In genomic region chr17:18318122-18318521, GRCh38 we compare ENCODE assay signal across 10 cellular contexts. TPM values are rescaled to one million over a fixed set of nuclear protein-coding genes. Genes with fewer than 3 reads are reported as not detected.
DNase-seq lines count a peak whose midpoint lies in the region; ATAC-seq and TF ChIP-seq lines count a peak whose summit lies in the region.
"Had no signal": no experiment of that assay in that cellular context is flagged by ENCODE, and none has a peak within 500 bp of the region (broad histone marks: within the 10 kb centered on the region; RNA-seq: fewer than 3 reads in every experiment).

No MANE protein-coding gene starts in this region.

- peaks cover 0 to 15% (median 0%) of the 10 kb centered on the region in 11 experiments; a peak in 4 of 22 replicates for H3K9me3 ChIP-seq in BLaER1 treated with 17β-estradiol and CSF1 and Interleukin-3, amounts not matched to agents 10 nM and 100 nM (replicated peaks in 1 of 11)
- H3K9me3 ChIP-seq in Loucy (ENCODE audit: insufficient read depth, low read depth, low read length), result no peaks in the 10 kb centered on the region
- no peaks in the 10 kb centered on the region for H3K9me3 ChIP-seq in mammary epithelial cell (replicated peaks; ENCODE audit: insufficient read depth, low read length)

- H3K27ac ChIP-seq in BLaER1 treated with 17β-estradiol and CSF1 and Interleukin-3, amounts not matched to agents 10 nM and 100 nM, result peak overlapping the region in 7 of 11 experiments; percentile 12 to 100 (median 37); a peak in 13 of 22 replicates
- H3K27ac ChIP-seq in mammary epithelial cell (ENCODE audit: insufficient read depth, low read depth, low read length), result no peak overlapping the region

- H3K36me3 Mint-ChIP-seq in nephron (ENCODE audit: low read depth), result peaks cover 38% of the 10 kb centered on the region

- WGBS in mammary epithelial cell (ENCODE audit: low coverage, missing lambda C conversion rate), result 92% methylated on average over 7 of the region's 7 CpGs

- no peaks in the 10 kb centered on the region for H3K9me2 ChIP-seq in Loucy (replicated peaks; ENCODE audit: low read depth, low read length)

- H3K4me1 Mint-ChIP-seq in nephron, result peaks cover 56% of the 10 kb centered on the region

- ATAC-seq in esophagus mucosa, result no peak

- intact Hi-C loops in mammary epithelial cell (cut with micrococcal nuclease), result no loop called here

- H4K20me1 ChIP-seq in BLaER1 treated with 17β-estradiol and CSF1 and Interleukin-3, amounts not matched to agents 10 nM and 100 nM, result peaks cover 51 to 82% (median 76%) of the 10 kb centered on the region in 11 experiments
- peaks cover 26% of the 10 kb centered on the region for H4K20me1 ChIP-seq in Loucy (ENCODE audit: insufficient read depth, low read length, poor library complexity, severe bottlenecking)
- H4K20me1 ChIP-seq in mammary epithelial cell (ENCODE audit: insufficient read depth, low read length), result no peaks in the 10 kb centered on the region

- in situ Hi-C loops in mammary epithelial cell (cut with MboI; ENCODE audit: low sequenced_read_pairs in 2 of 2), result no loop called here

- CTCF ChIA-PET in mammary epithelial cell (lab: Charles Lee; ENCODE audit: low non-redundant PET), result no interaction called here
- CTCF ChIA-PET in GM10248 (lab: Yijun Ruan, JAX), result interaction anchor here (1.4 kb wide), 1 partner anchor 17 kb away, joined by 3 read pairs; no protein-coding TSS in a partner anchor

- peaks cover 24 to 72% (median 58%) of the 10 kb centered on the region in 11 experiments for H3K36me3 ChIP-seq in BLaER1 treated with 17β-estradiol and CSF1 and Interleukin-3, amounts not matched to agents 10 nM and 100 nM
- H3K36me3 ChIP-seq in Loucy (ENCODE audit: insufficient read depth, low read length) (no peaks in the 10 kb centered on the region), mammary epithelial cell (ENCODE audit: insufficient read depth, low read length) (peaks cover 2% of the 10 kb centered on the region)

- peak overlapping the region; percentile 59 to 76 (median 59) for H3K4me3 Mint-ChIP-seq in nephron

- peak overlapping the region in 8 of 10 experiments; percentile 1 to 97 (median 69); a peak in 13 of 20 replicates for H3K4me3 ChIP-seq in BLaER1 treated with 17β-estradiol and CSF1 and Interleukin-3, amounts not matched to agents 10 nM and 100 nM
- H3K4me3 ChIP-seq in Loucy (ENCODE audit: low read length, poor library complexity, severe bottlenecking) (peak overlapping the region; percentile 84), mammary epithelial cell (replicated peaks in 1 of 3; ENCODE audit: insufficient read depth in 1 of 3, low read depth in 2 of 3, low read length in 3 of 3) (no peak overlapping the region)

- peaks cover 53 to 81% (median 59%) of the 10 kb centered on the region in 10 experiments for H3K4me1 ChIP-seq in BLaER1 treated with 17β-estradiol and CSF1 and Interleukin-3, amounts not matched to agents 10 nM and 100 nM
- peaks cover 34% of the 10 kb centered on the region for H3K4me1 ChIP-seq in Loucy (ENCODE audit: insufficient read depth, low read length, poor library complexity, severe bottlenecking)
- peaks cover 36% of the 10 kb centered on the region for H3K4me1 ChIP-seq in mammary epithelial cell (ENCODE audit: insufficient read depth, low read length)

- peaks cover 57% of the 10 kb centered on the region for H3K79me2 ChIP-seq in Loucy (ENCODE audit: insufficient read depth, low read length)
- H3K79me2 ChIP-seq in mammary epithelial cell (ENCODE audit: insufficient read depth, low read length), result peaks cover 89% of the 10 kb centered on the region

- no peak for TF ChIP-seq CTCF in Loucy (conservative IDR thresholded peaks at IDR 0.05; ENCODE audit: low read length)
- no peak for TF ChIP-seq CTCF in mammary epithelial cell (conservative IDR thresholded peaks at IDR 0.05 in 1 of 2, IDR thresholded peaks at IDR 0.05 in 1 of 2; ENCODE audit: extremely low read depth in 1 of 2, insufficient read depth in 1 of 2, low read depth in 1 of 2, low read length in 2 of 2)
- no peak for TF ChIP-seq CTCF in nephron (IDR thresholded peaks at IDR 0.05; ENCODE audit: unreplicated experiment in 3 of 3)
- no peak for TF ChIP-seq CTCF in GM10248 (IDR thresholded peaks at IDR 0.05; ENCODE audit: control extremely low read depth, extremely low read depth, low read depth, missing control alignments)

- POLR2A ChIA-PET in GM10248 (lab: Yijun Ruan, JAX), result interaction anchor here (0.8 to 1.3 kb wide), 2 partner anchors 9 to 134 kb away, joined by 3 to 8 read pairs; partner anchors contain the start of gene ALKBH5

- H3K4me2 ChIP-seq in BLaER1 treated with 17β-estradiol and CSF1 and Interleukin-3, amounts not matched to agents 10 nM and 100 nM, result peak overlapping the region; percentile 89 to 98 (median 95)
- H3K4me2 ChIP-seq in Loucy (ENCODE audit: low read depth, low read length, poor library complexity, severe bottlenecking), result peak overlapping the region; percentile 86
- H3K4me2 ChIP-seq in mammary epithelial cell (ENCODE audit: insufficient read depth, low read depth, low read length), result peak overlapping the region; percentile 33

- H3K27ac Mint-ChIP-seq in nephron, result peak overlapping the region in 2 of 3 experiments; percentile 41 to 55

- DNase-seq in mammary epithelial cell, result no peak
- DNase-seq in NCI-H2081 treated with DMSO at 0.1 percent for 48 hours (lab: John Stamatoyannopoulos, UW), result no peak
- DNase-seq in DMS153 (lab: John Stamatoyannopoulos, UW), result no peak
- no peak for DNase-seq in GM10248 (ENCODE audit: extremely low spot score)
- DNase-seq: activated effector memory CD4-positive, alpha-beta T cell treated with anti-CD3 and anti-CD28 coated beads, Interleukin-2, amount 50 U/mL, for 16 hours had no signal

- dilution Hi-C loops in mammary epithelial cell (cut with HindIII; ENCODE audit: low sequenced_read_pairs), result no loop called here

- H3K27me3 Mint-ChIP-seq in nephron (ENCODE audit: low read depth), result peaks cover 6% of the 10 kb centered on the region

- H3F3A ChIP-seq in Loucy (ENCODE audit: low read depth), result no peaks in the 10 kb centered on the region

- H3K9ac ChIP-seq in BLaER1 treated with 17β-estradiol and CSF1 and Interleukin-3, amounts not matched to agents 10 nM and 100 nM, result peak overlapping the region; percentile 22 to 99 (median 74); a peak in 21 of 22 replicates
- H3K9ac ChIP-seq in Loucy (ENCODE audit: low read depth, low read length, poor library complexity, severe bottlenecking) (peak overlapping the region; percentile 93), mammary epithelial cell (ENCODE audit: insufficient read depth, low read length) (no peak overlapping the region)

- no peaks in the 10 kb centered on the region for H3K27me3 ChIP-seq in BLaER1 treated with 17β-estradiol and CSF1 and Interleukin-3, amounts not matched to agents 10 nM and 100 nM
- H3K27me3 ChIP-seq in Loucy (ENCODE audit: insufficient read depth, low read length, poor library complexity, severe bottlenecking) (no peaks in the 10 kb centered on the region), mammary epithelial cell (ENCODE audit: insufficient read depth, low read length) (no peaks in the 10 kb centered on the region)

- no peak overlapping the region for H2AFZ ChIP-seq in Loucy (ENCODE audit: low read length)
- H2AFZ ChIP-seq in mammary epithelial cell (ENCODE audit: low read depth, low read length), result no peak overlapping the region

- H3K9me3 Mint-ChIP-seq in nephron, result no peaks in the 10 kb centered on the region

- BruUV-seq in mammary epithelial cell (replicated peaks; lab: Mats Ljungman, UMichigan), result no TSS peak

RNA-seq across cellular contexts. Expression of gene SMCR8, which starts 3.0 kb away (rescaled TPM):
- total RNA-seq in mammary epithelial cell (10 to 100 TPM; 15.2 to 21.5 TPM), esophagus mucosa (8.6 TPM)
- polyA plus RNA-seq in mammary epithelial cell, result 9.7 TPM
- polyA minus RNA-seq in mammary epithelial cell, result 31.2 TPM

RNA-seq across cellular contexts. Expression of gene TOP3A, which starts 3.3 kb away (rescaled TPM):
- 10 to 100 TPM; 27.2 to 36.4 TPM for total RNA-seq in mammary epithelial cell
- 15.2 TPM for polyA plus RNA-seq in mammary epithelial cell
- 71.6 TPM for polyA minus RNA-seq in mammary epithelial cell
- 23.8 TPM for total RNA-seq in esophagus mucosa

RNA-seq across cellular contexts. Expression of gene SHMT1, which starts 45.2 kb away (rescaled TPM):
- 10 to 100 TPM; 25.3 to 25.6 TPM for total RNA-seq in mammary epithelial cell
- polyA plus RNA-seq in mammary epithelial cell, result 25.8 TPM
- polyA minus RNA-seq in mammary epithelial cell, result 58.6 TPM
- 67.1 TPM for total RNA-seq in esophagus mucosa

RNA-seq across cellular contexts. Expression of gene MIEF2, which starts 57.7 kb away (rescaled TPM):
- 10 to 100 TPM; 11.9 to 56.3 TPM for total RNA-seq in mammary epithelial cell
- 7.7 TPM for polyA plus RNA-seq in mammary epithelial cell
- polyA minus RNA-seq in mammary epithelial cell, result 27.9 TPM
- 6.3 TPM for total RNA-seq in esophagus mucosa

RNA-seq across cellular contexts. Expression of gene EVPLL, which starts 59.5 kb away (rescaled TPM):
- total RNA-seq in mammary epithelial cell (under 1 TPM in 1 of 2 donors, not detected in 1; 0.17 TPM), esophagus mucosa (5.3 TPM)
- not detected for polyA plus RNA-seq in mammary epithelial cell
- not detected for polyA minus RNA-seq in mammary epithelial cell
- total RNA-seq: T-helper 2 cell treated with Interferon-gamma antibody and Interleukin-4, amounts not matched to agents 100 ng/mL and 5 ng/mL, for 36 hours had no signal

Comparison
In these comparisons a context has a peak if more than half of its experiments do, and no peak if none do; other contexts are left out.
1. H3K4me2 ChIP-seq: peak in every context shown above with its lines; median percentile 95 in BLaER1 treated with 17β-estradiol and CSF1 and Interleukin-3, amounts not matched to agents 10 nM and 100 nM; 86 in Loucy; 33 in mammary epithelial cell.
2. H3K4me3 ChIP-seq: peak in BLaER1 treated with 17β-estradiol and CSF1 and Interleukin-3, amounts not matched to agents 10 nM and 100 nM (8 of 10) and Loucy (single experiment); none in mammary epithelial cell (0 of 3).